21 cellular contexts compared by ENCODE assay signal in the genomic region with DNA sequence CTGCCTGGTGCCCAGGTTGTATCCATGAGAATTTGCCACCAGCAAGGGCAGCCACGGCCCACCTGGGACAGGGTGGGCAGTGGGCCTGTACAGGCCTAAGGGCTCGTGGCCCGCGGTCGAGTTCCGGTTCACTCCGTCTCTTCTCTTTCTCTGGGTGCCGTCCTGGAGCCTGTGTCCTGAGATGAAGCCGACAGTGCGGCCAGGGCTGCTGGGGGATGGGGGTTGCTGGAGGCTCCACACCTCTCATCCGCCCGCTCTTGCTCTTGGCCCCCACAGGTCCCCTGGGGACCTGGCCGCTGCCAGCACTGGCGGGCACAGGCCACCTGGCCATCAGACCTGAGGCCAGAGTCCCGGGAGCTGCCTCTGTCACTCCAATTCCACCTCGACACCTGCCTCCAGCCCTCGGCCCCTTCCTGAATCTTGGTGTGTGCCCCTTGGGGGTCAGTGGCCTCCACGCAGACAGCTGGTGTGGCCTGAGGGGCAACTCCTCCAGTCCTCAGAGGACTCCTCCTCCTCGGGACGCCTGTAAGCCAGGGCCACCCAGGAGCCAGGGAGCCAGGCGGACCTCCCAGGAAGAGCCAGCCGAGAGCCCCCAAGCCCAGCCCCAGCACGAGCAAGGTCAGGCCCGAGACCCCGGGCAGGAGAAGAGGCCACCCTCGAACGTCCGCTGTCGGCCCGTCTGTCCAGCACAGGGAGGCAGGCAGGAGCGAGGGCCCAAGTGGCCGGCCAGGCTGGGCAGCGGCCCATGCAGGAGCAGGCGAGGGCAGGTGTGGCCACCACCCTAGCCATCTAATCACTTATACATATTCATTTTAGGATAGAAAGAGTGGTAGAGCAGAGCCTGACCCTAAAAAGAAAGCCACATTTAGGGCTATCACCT. TPM values are rescaled to one million over a fixed set of nuclear protein-coding genes. Genes with fewer than 3 reads are reported as not detected.
DNase-seq lines count a peak whose midpoint lies in the region; ATAC-seq and TF ChIP-seq lines count a peak whose summit lies in the region.
"Had no signal": no experiment of that assay in that cellular context is flagged by ENCODE, and none has a peak within 500 bp of the region (broad histone marks: within the 10 kb centered on the region; RNA-seq: fewer than 3 reads in every experiment).

No MANE protein-coding gene starts in this region.

- no peaks in the 10 kb centered on the region for H3K9me3 Mint-ChIP-seq in WTC11
- H3K9me3 Mint-ChIP-seq: CD8-positive, alpha-beta T cell had no signal

- TF ChIP-seq CTCF in HEK293 (tag by site-specific recombination; IDR thresholded peaks at IDR 0.05): no peak
- no peak for TF ChIP-seq CTCF in WTC11 (IDR thresholded peaks at IDR 0.05)
- no peak for TF ChIP-seq CTCF in osteoblast (IDR thresholded peaks at IDR 0.05; ENCODE audit: extremely low read depth, low read depth, low read length)
- TF ChIP-seq CTCF in esophagus squamous epithelium (IDR thresholded peaks at IDR 0.05): no peak

- no peak for TF ChIP-seq POLR2A in esophagus squamous epithelium (IDR thresholded peaks at IDR 0.05)

- no peak overlapping the region for H3K4me3 ChIP-seq in BLaER1
- no peak overlapping the region for H3K4me3 ChIP-seq in HEK293 (ENCODE audit: low read depth, low read length)
- no peak overlapping the region for H3K4me3 ChIP-seq in osteoblast (ENCODE audit: insufficient read depth, low read length)
- no peak overlapping the region for H3K4me3 ChIP-seq in esophagus squamous epithelium
- H3K4me3 ChIP-seq: GM12878, GM23248, HAP-1 had no signal

- no peak overlapping the region for H2AFZ ChIP-seq in osteoblast (ENCODE audit: low read length)
- H2AFZ ChIP-seq: GM23248 had no signal

- DNase-seq in WTC11 (ENCODE audit: low spot score) (no peak), osteoblast (ENCODE audit: insufficient read length, low spot score, missing footprints) (peak; percentile 89), anterior cingulate cortex (lab: John Stamatoyannopoulos, UW) (no peak), esophagus squamous epithelium (lab: John Stamatoyannopoulos, UW) (no peak)
- DNase-seq: Caco-2; CD4-positive, CD25-positive, alpha-beta regulatory T cell; CD8-positive, alpha-beta T cell; DMS153; DMS79; EL; GDM1; GM23248 had no signal

- H3K36me3 Mint-ChIP-seq in WTC11: no peaks in the 10 kb centered on the region
- H3K36me3 Mint-ChIP-seq: CD4-positive, CD25-positive, alpha-beta regulatory T cell; CD8-positive, alpha-beta T cell had no signal

- H4K20me1 ChIP-seq in BLaER1 (peaks cover 48% of the 10 kb centered on the region), osteoblast (ENCODE audit: insufficient read depth, low read length) (no peaks in the 10 kb centered on the region)

- intact Hi-C loops in esophagus squamous epithelium (cut with DNase I): no loop called here

- ATAC-seq in WTC11: no peak
- ATAC-seq in GM18861 (IDR thresholded peaks at IDR 0.05; ENCODE audit: unreplicated experiment): no peak
- ATAC-seq: CD8-positive, alpha-beta T cell; GM12878 had no signal

- peaks cover 12% of the 10 kb centered on the region; the same call in 1 of the 2 replicates for H3K27me3 ChIP-seq in BLaER1
- peaks cover 66% of the 10 kb centered on the region for H3K27me3 ChIP-seq in osteoblast (ENCODE audit: insufficient read depth, low read length)
- peaks cover 44 to 100% (median 69%) of the 10 kb centered on the region in 4 donors for H3K27me3 ChIP-seq in esophagus squamous epithelium

- H3K4me2 ChIP-seq in BLaER1 (peak overlapping the region; percentile 34; the same call in 1 of the 2 replicates), osteoblast (ENCODE audit: insufficient read depth, low read length) (no peak overlapping the region)

- H3K27me3 Mint-ChIP-seq in WTC11 (ENCODE audit: low read depth): peaks cover 77% of the 10 kb centered on the region

- POLR2A ChIA-PET in HEK293 (lab: Yijun Ruan, JAX) (no interaction called here), WTC11 (lab: Charles Lee) (no interaction called here)

- H3K4me1 ChIP-seq in BLaER1 (peaks cover 52% of the 10 kb centered on the region), HEK293 (ENCODE audit: control insufficient read depth, insufficient read depth, low read length) (no peaks in the 10 kb centered on the region; the same call in 1 of the 2 replicates), osteoblast (ENCODE audit: insufficient read depth, low read length) (no peaks in the 10 kb centered on the region), esophagus squamous epithelium (peaks cover 31 to 59% (median 36%) of the 10 kb centered on the region in 3 donors)
- H3K4me1 ChIP-seq: HAP-1 had no signal

- no peak overlapping the region for H3K27ac Mint-ChIP-seq in WTC11
- H3K27ac Mint-ChIP-seq: CD4-positive, CD25-positive, alpha-beta regulatory T cell; CD8-positive, alpha-beta T cell had no signal

- H3K79me2 ChIP-seq in osteoblast (ENCODE audit: insufficient read depth, low read length): no peaks in the 10 kb centered on the region

- no peaks in the 10 kb centered on the region for H3K4me1 Mint-ChIP-seq in WTC11

- H3K9ac ChIP-seq in BLaER1: no peak overlapping the region
- H3K9ac ChIP-seq: GM23248 had no signal

- H3K9me3 ChIP-seq in BLaER1 (no peaks in the 10 kb centered on the region), HEK293 (ENCODE audit: control insufficient read depth, insufficient read depth, low read depth, low read length) (no peaks in the 10 kb centered on the region), osteoblast (ENCODE audit: low read depth, low read length) (no peaks in the 10 kb centered on the region), esophagus squamous epithelium (no peaks in the 10 kb centered on the region)
- H3K9me3 ChIP-seq: Caco-2, HAP-1 had no signal

- CTCF ChIA-PET in HEK293 (lab: Yijun Ruan, JAX): no interaction called here
- CTCF ChIA-PET in WTC11 (lab: Charles Lee): no interaction called here

- peaks cover 21% of the 10 kb centered on the region; the same call in 1 of the 2 replicates for H3K36me3 ChIP-seq in BLaER1
- H3K36me3 ChIP-seq in HEK293 (ENCODE audit: control insufficient read depth in 2 of 2, insufficient read depth in 1 of 2, low read length in 2 of 2): no peaks in the 10 kb centered on the region
- no peaks in the 10 kb centered on the region for H3K36me3 ChIP-seq in osteoblast (ENCODE audit: insufficient read depth, low read length)
- H3K36me3 ChIP-seq in esophagus squamous epithelium: no peaks in the 10 kb centered on the region
- H3K36me3 ChIP-seq: HAP-1 had no signal

- H3K27ac ChIP-seq in BLaER1 (0 out of 2 replicates have a peak overlapping the region, but pooled peaks have one; percentile 13), HEK293 (ENCODE audit: extremely low read depth, low read depth, low read length) (no peak overlapping the region), osteoblast (ENCODE audit: low read depth, low read length) (no peak overlapping the region), esophagus squamous epithelium (no peak overlapping the region)
- H3K27ac ChIP-seq: C4-2B, GM23248 had no signal

- H3K4me3 Mint-ChIP-seq in WTC11: no peak overlapping the region
- H3K4me3 Mint-ChIP-seq: CD8-positive, alpha-beta T cell had no signal

- 69 to 72% methylated on average over 5 to 22 of the region's 34 CpGs for WGBS in esophagus squamous epithelium, 2 donors

TF ChIP-seq in HEK293, 187 proteins besides CTCF, POLR2A, EP300 and RAD21:
- TF ChIP-seq ZFHX2 (tag by site-specific recombination; conservative IDR thresholded peaks at IDR 0.05) (no peak), GLIS2 (tag by site-specific recombination; IDR thresholded peaks at IDR 0.05) (peak; percentile 43; the same call in 1 of the 2 replicates)
TF ChIP-seq in HEK293: peak in this region for 1.

TF ChIP-seq in WTC11, 78 proteins besides CTCF, POLR2A, EP300 and RAD21:
- TF ChIP-seq ZBTB21 (CRISPR knock-in tag; IDR thresholded peaks at IDR 0.05; ENCODE audit: borderline replicate concordance): no peak
- TF ChIP-seq, protein P1, sequence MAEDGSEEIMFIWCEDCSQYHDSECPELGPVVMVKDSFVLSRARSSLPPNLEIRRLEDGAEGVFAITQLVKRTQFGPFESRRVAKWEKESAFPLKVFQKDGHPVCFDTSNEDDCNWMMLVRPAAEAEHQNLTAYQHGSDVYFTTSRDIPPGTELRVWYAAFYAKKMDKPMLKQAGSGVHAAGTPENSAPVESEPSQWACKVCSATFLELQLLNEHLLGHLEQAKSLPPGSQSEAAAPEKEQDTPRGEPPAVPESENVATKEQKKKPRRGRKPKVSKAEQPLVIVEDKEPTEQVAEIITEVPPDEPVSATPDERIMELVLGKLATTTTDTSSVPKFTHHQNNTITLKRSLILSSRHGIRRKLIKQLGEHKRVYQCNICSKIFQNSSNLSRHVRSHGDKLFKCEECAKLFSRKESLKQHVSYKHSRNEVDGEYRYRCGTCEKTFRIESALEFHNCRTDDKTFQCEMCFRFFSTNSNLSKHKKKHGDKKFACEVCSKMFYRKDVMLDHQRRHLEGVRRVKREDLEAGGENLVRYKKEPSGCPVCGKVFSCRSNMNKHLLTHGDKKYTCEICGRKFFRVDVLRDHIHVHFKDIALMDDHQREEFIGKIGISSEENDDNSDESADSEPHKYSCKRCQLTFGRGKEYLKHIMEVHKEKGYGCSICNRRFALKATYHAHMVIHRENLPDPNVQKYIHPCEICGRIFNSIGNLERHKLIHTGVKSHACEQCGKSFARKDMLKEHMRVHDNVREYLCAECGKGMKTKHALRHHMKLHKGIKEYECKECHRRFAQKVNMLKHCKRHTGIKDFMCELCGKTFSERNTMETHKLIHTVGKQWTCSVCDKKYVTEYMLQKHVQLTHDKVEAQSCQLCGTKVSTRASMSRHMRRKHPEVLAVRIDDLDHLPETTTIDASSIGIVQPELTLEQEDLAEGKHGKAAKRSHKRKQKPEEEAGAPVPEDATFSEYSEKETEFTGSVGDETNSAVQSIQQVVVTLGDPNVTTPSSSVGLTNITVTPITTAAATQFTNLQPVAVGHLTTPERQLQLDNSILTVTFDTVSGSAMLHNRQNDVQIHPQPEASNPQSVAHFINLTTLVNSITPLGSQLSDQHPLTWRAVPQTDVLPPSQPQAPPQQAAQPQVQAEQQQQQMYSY (CRISPR knock-in tag; IDR thresholded peaks at IDR 0.05): peak; percentile 67
- TF ChIP-seq SMAD3 (CRISPR knock-in tag; IDR thresholded peaks at IDR 0.05; ENCODE audit: borderline replicate concordance): no peak
- TF ChIP-seq FOXP1 (CRISPR knock-in tag; IDR thresholded peaks at IDR 0.05; ENCODE audit: borderline replicate concordance): no peak
- TF ChIP-seq ZNF423 (CRISPR knock-in tag; IDR thresholded peaks at IDR 0.05): no peak

RNA-seq across cellular contexts. Expression of a gene that starts 5.2 kb away (rescaled TPM):
- total RNA-seq in WTC11 (2021): 1.1 to 2.2 TPM (median 2.1 TPM) in 3 replicates
- total RNA-seq in osteoblast: not detected in 2 replicates
- 1 to 10 TPM in 1 of 4 donors, under 1 TPM in 2, not detected in 1; 0.82 to 3.7 (median 0.95) TPM for total RNA-seq in esophagus squamous epithelium
- total RNA-seq: A172; A673; CD4-positive, CD25-positive, alpha-beta regulatory T cell; CD8-positive, alpha-beta T cell; GM23248 had no signal

RNA-seq across cellular contexts. Expression of a gene that starts 7.2 kb away (rescaled TPM):
- total RNA-seq in WTC11 (2021) (not detected in 3 replicates), osteoblast (not detected in 2 replicates), esophagus squamous epithelium (not detected)
- total RNA-seq: A172; A673; Caco-2; CD4-positive, CD25-positive, alpha-beta regulatory T cell; CD8-positive, alpha-beta T cell; GM12878; GM23248; H4 had no signal

RNA-seq across cellular contexts. Expression of a gene that starts 23.8 kb away (rescaled TPM):
- total RNA-seq in WTC11 (2021) (61.0 to 80.9 TPM (median 61.2 TPM) in 3 replicates), osteoblast (26.2 and 32.9 TPM in 2 replicates), esophagus squamous epithelium (10 to 100 TPM; 14.0 to 34.1 (median 25.1) TPM)

RNA-seq across cellular contexts. Expression of a gene that starts 23.9 kb away (rescaled TPM):
- 102 to 105 TPM (median 103 TPM) in 3 replicates for total RNA-seq in WTC11 (2021)
- 52.5 and 59.7 TPM in 2 replicates for total RNA-seq in osteoblast
- total RNA-seq in esophagus squamous epithelium: 100 to 1,000 TPM in 2 of 4 donors, 10 to 100 TPM in 2; 67.1 to 124 (median 96.7) TPM

RNA-seq across cellular contexts. Expression of a gene that starts 25.7 kb away (rescaled TPM):
- 4.0 to 6.6 TPM (median 4.1 TPM) in 3 replicates for total RNA-seq in WTC11 (2021)
- not detected in 2 replicates for total RNA-seq in osteoblast
- total RNA-seq in esophagus squamous epithelium: under 1 TPM in 1 of 4 donors, not detected in 3; 0.38 TPM
- total RNA-seq: A172; CD4-positive, CD25-positive, alpha-beta regulatory T cell; CD8-positive, alpha-beta T cell; H4 had no signal
